27 cellular contexts compared by ENCODE assay signal in genomic region chr3:141478139-141478538, GRCh38.
"Had no signal": no experiment of that assay in that cellular context is flagged by ENCODE, and none has a peak within 500 bp of the region (broad histone marks: within the 10 kb centered on the region; RNA-seq: fewer than 3 reads in every experiment).

No MANE protein-coding gene starts in this region.

- H3K4me3 ChIP-seq: cardiac muscle cell, SK-N-MC had no signal

- H3K27ac ChIP-seq: brain microvascular endothelial cell, cardiac muscle cell, SK-N-MC had no signal

- H3K36me3 ChIP-seq: brain microvascular endothelial cell, cardiac muscle cell had no signal

- H3K27me3 ChIP-seq: brain microvascular endothelial cell, cardiac muscle cell had no signal

- ATAC-seq: Panc1, Right ventricle myocardium inferior, T-cell had no signal

- H3K27me3 Mint-ChIP-seq: activated B cell treated with CpG ODN at 0.5 μM for 24 hours; activated naive CD8-positive, alpha-beta T cell treated with anti-CD3 and anti-CD28 coated beads for 36 hours; T-cell had no signal

- DNase-seq: activated B cell treated with CpG ODN at 0.5 μM for 24 hours; activated CD4-positive, alpha-beta memory T cell treated with anti-CD3 and anti-CD28 coated beads, Interleukin-2, amount 10 ng/mL, durations not matched to agents 7 days and 5 days; activated CD4-positive, alpha-beta T cell treated with anti-CD3 and anti-CD28 coated beads, Interleukin-2, amount 50 U/mL, for 1 hour; activated gamma-delta T cell treated with Interleukin-2 at 50 U/mL for 16 hours; activated naive CD4-positive, alpha-beta T cell treated with anti-CD3 and anti-CD28 coated beads, Interleukin-2, amount 10 ng/mL, durations not matched to agents 7 days and 5 days; activated naive CD8-positive, alpha-beta T cell treated with anti-CD3 and anti-CD28 coated beads for 36 hours; activated T-cell treated with anti-CD3 and anti-CD28 coated beads for 4 hours; activated T-cell treated with anti-CD3 and anti-CD28 coated beads, Interleukin-2, amount 50 U/mL, for 48 hours; brain microvascular endothelial cell; KBM-7; NCI-H1105 treated with DMSO at 0.1 percent for 48 hours; NCI-H1436 treated with DMSO at 0.1 percent for 48 hours; NCI-H187; NCI-H2081; NCI-H510A treated with DMSO at 0.1 percent for 48 hours; NCI-H69; NK-92 treated with Interleukin-12 subunit alpha and Interleukin-12 subunit beta, amount 100 ng/mL, for 24 hours; OCI-M1; RPMI8226; T-cell; T-helper 2 cell; T1000 had no signal

- H3K9me3 Mint-ChIP-seq: activated B cell treated with CpG ODN at 0.5 μM for 24 hours; activated CD4-positive, alpha-beta memory T cell treated with anti-CD3 and anti-CD28 coated beads, Interleukin-2, amount 10 ng/mL, durations not matched to agents 7 days and 5 days; activated naive CD4-positive, alpha-beta T cell treated with anti-CD3 and anti-CD28 coated beads, Interleukin-2, amount 10 ng/mL, durations not matched to agents 7 days and 5 days; activated naive CD8-positive, alpha-beta T cell treated with anti-CD3 and anti-CD28 coated beads for 36 hours; activated T-helper 2 cell treated with anti-CD3 and anti-CD28 coated beads, Interferon-gamma antibody, Interleukin-2, Interleukin-4, amounts not matched to agents 10 μg/mL and 5 μg/mL and 100 μg/mL, durations not matched to agents 14 hours and 24 hours and 36 hours; T-cell had no signal

- H3K36me3 Mint-ChIP-seq: activated naive CD4-positive, alpha-beta T cell treated with anti-CD3 and anti-CD28 coated beads, Interleukin-2, amount 10 ng/mL, durations not matched to agents 7 days and 5 days; activated naive CD8-positive, alpha-beta T cell treated with anti-CD3 and anti-CD28 coated beads for 36 hours; T-cell had no signal

- H3K4me3 Mint-ChIP-seq: activated B cell treated with CpG ODN at 0.5 μM for 24 hours; activated CD4-positive, alpha-beta memory T cell treated with anti-CD3 and anti-CD28 coated beads, Interleukin-2, amount 10 ng/mL, durations not matched to agents 7 days and 5 days; activated naive CD4-positive, alpha-beta T cell treated with anti-CD3 and anti-CD28 coated beads, Interleukin-2, amount 10 ng/mL, durations not matched to agents 7 days and 5 days; activated naive CD8-positive, alpha-beta T cell treated with anti-CD3 and anti-CD28 coated beads for 36 hours; T-cell had no signal

- H3K27ac Mint-ChIP-seq: activated B cell treated with CpG ODN at 0.5 μM for 24 hours; activated CD4-positive, alpha-beta memory T cell treated with anti-CD3 and anti-CD28 coated beads, Interleukin-2, amount 10 ng/mL, durations not matched to agents 7 days and 5 days; activated naive CD4-positive, alpha-beta T cell treated with anti-CD3 and anti-CD28 coated beads, Interleukin-2, amount 10 ng/mL, durations not matched to agents 7 days and 5 days; activated naive CD8-positive, alpha-beta T cell treated with anti-CD3 and anti-CD28 coated beads for 36 hours; activated T-helper 2 cell treated with anti-CD3 and anti-CD28 coated beads, Interferon-gamma antibody, Interleukin-2, Interleukin-4, amounts not matched to agents 10 μg/mL and 5 μg/mL and 100 μg/mL, durations not matched to agents 14 hours and 24 hours and 36 hours; T-cell had no signal
